In the genomic region with DNA sequence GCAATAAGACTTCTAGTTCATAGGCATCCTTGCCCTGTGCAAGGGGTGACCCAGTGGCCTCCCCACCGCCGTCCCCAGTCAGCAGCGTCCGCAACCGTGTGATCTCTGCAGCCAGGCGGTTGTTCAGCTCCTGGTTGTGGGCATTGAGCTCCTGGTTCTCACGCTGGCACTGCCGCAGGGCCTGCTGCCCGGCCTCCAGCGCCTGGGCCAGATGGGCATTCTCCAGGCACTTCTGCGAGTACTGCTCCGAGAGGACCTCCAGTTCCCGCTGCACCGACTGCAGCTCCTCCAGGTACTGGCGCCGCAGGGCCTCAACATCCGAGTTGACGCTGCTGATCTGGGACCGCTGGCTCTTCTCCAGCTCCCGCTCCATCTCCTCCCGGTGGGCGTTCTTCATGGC, we compare ENCODE assay signal across 1 cellular context. TPM values are rescaled to one million over a fixed set of nuclear protein-coding genes. Genes with fewer than 3 reads are reported as not detected.
"Had no signal": no experiment of that assay in that cellular context is flagged by ENCODE, and none has a peak within 500 bp of the region (broad histone marks: within the 10 kb centered on the region; RNA-seq: fewer than 3 reads in every experiment).

No MANE protein-coding gene starts in this region.

RNA-seq across cellular contexts. Expression of a gene that starts 6.4 kb away (rescaled TPM):
- total RNA-seq: activated CD4-positive, alpha-beta memory T cell treated with anti-CD3 and anti-CD28 coated beads, Interleukin-2, amount 10 ng/mL, durations not matched to agents 7 days and 5 days had no signal
